Comparison of ENCODE assay signal across 1 cellular context in genomic region chr9:77690723-77691122, GRCh38. TPM values are rescaled to one million over a fixed set of nuclear protein-coding genes. Genes with fewer than 3 reads are reported as not detected.
"Had no signal": no experiment of that assay in that cellular context is flagged by ENCODE, and none has a peak within 500 bp of the region (broad histone marks: within the 10 kb centered on the region; RNA-seq: fewer than 3 reads in every experiment).

No MANE protein-coding gene starts in this region.

RNA-seq across cellular contexts. Expression of gene GNA14, which starts 42.6 kb away (rescaled TPM):
- polyA plus RNA-seq: IgD-negative memory B cell had no signal
